In the genomic region with DNA sequence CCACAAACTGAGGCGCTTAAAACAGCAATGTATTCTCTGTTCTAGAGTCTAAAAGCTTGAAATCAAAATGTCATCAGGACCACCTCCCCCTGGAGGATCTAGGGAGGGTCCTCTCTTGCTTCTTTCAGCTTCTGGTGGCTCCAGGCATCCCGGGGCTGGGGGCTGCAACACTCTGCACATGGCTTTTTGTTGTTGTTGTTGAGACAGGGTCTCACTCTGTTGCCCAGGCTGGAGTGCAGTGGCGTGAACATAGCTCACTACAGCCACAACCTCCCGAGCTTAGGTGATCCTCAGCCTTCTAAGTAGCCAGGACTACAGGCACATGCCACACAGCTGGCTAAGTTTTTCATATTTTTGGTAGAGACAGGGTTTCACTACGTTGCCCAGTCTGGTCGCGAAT, we compare ENCODE assay signal across 18 cellular contexts. TPM values are rescaled to one million over a fixed set of nuclear protein-coding genes. Genes with fewer than 3 reads are reported as not detected.
DNase-seq lines count a peak whose midpoint lies in the region; ATAC-seq and TF ChIP-seq lines count a peak whose summit lies in the region.
"Had no signal": no experiment of that assay in that cellular context is flagged by ENCODE, and none has a peak within 500 bp of the region (broad histone marks: within the 10 kb centered on the region; RNA-seq: fewer than 3 reads in every experiment).

No MANE protein-coding gene starts in this region.

- H3K56ac ChIP-seq in IMR-90 (ENCODE audit: extremely low read depth, insufficient read depth, low read length), result no peak overlapping the region

- CTCF ChIA-PET in IMR-90 (lab: Yijun Ruan, JAX), result interaction anchor here (0.8 kb wide), 1 partner anchor 9 kb away, joined by 3 read pairs; no protein-coding TSS in a partner anchor

- H3K4ac ChIP-seq in IMR-90 (ENCODE audit: low read depth, low read length), result peak overlapping the region; percentile 68

- no peaks in the 10 kb centered on the region; a peak in 1 of 4 replicates for H3K79me1 ChIP-seq in IMR-90 (ENCODE audit: low read depth in 1 of 2, low read length in 2 of 2)

- POLR2A ChIA-PET in IMR-90 (lab: Charles Lee; ENCODE audit: unreplicated experiment), result interaction anchor here (1.2 kb wide), 1 partner anchor 9 kb away, joined by 3 read pairs; no protein-coding TSS in a partner anchor

- peak overlapping the region; percentile 47 for H2AFZ ChIP-seq in IMR-90 (replicated peaks; ENCODE audit: low read length, poor library complexity)
- no peak overlapping the region for H2AFZ ChIP-seq in smooth muscle cell (ENCODE audit: low read depth)

- H4K20me1 ChIP-seq in BLaER1, result no peaks in the 10 kb centered on the region
- no peaks in the 10 kb centered on the region for H4K20me1 ChIP-seq in IMR-90 (ENCODE audit: insufficient read depth, low read length)
- no peaks in the 10 kb centered on the region for H4K20me1 ChIP-seq in smooth muscle cell (ENCODE audit: low read depth)

- H3K9ac ChIP-seq in BLaER1 (peak overlapping the region; percentile 84; the same call in 1 of the 2 replicates), IMR-90 (ENCODE audit: low read depth, low read length) (no peak overlapping the region), smooth muscle cell (ENCODE audit: low read depth) (no peak overlapping the region)
- H3K9ac ChIP-seq: SK-N-SH had no signal

- H3F3A ChIP-seq in smooth muscle cell (ENCODE audit: low read depth), result no peaks in the 10 kb centered on the region

- peaks cover 16% of the 10 kb centered on the region for H3K9me1 ChIP-seq in IMR-90 (ENCODE audit: insufficient read depth, low read length)

- dilution Hi-C loops in IMR-90 (cut with HindIII; ENCODE audit: low sequenced_read_pairs, unreplicated experiment), result no loop called here

- H4K91ac ChIP-seq in IMR-90 (ENCODE audit: insufficient read depth, low read depth, low read length), result peak overlapping the region; percentile 78

- 100% methylated on average over 3 of the region's 7 CpGs; no CpG with 5 or more reads in 1 of the 2 experiments for WGBS in IMR-90 (ENCODE audit: extremely low coverage in 2 of 2, insufficient read length in 1 of 2), 2 experiments
- 72% methylated on average over 7 of the region's 7 CpGs for WGBS in smooth muscle cell (ENCODE audit: low lambda C conversion rate)

- H3K23ac ChIP-seq in IMR-90 (ENCODE audit: low read depth, low read length), result no peak overlapping the region

- H3K4me3 ChIP-seq in BLaER1 (no peak overlapping the region), IMR-90 (ENCODE audit: insufficient read depth, low read depth, low read length) (no peak overlapping the region), lower lobe of right lung (no peak overlapping the region), smooth muscle cell (no peak overlapping the region), mucosa of descending colon (no peak overlapping the region)
- H3K4me3 ChIP-seq: HAP-1 had no signal

- H2BK5ac ChIP-seq in IMR-90 (ENCODE audit: low read depth, low read length, poor library complexity, severe bottlenecking), result no peak overlapping the region

- H2BK20ac ChIP-seq in IMR-90 (ENCODE audit: low read depth, low read length), result peak overlapping the region; percentile 84

- DNase-seq in IMR-90 (no peak), lower lobe of right lung (no peak), smooth muscle cell (lab: John Stamatoyannopoulos, UW; ENCODE audit: unreplicated experiment) (no peak), mucosa of descending colon (no peak), NCI-H2107 (lab: John Stamatoyannopoulos, UW) (no peak)
- DNase-seq: DMS79, NCI-H1105, NCI-H1694 treated with DMSO at 0.1 percent for 48 hours, NCI-H2227 treated with DMSO at 0.1 percent for 48 hours, NCI-H510A treated with DMSO at 0.1 percent for 48 hours, NCI-H82, OCI-M1, SHP77 treated with DMSO at 0.1 percent for 48 hours, SK-N-SH had no signal

- TF ChIP-seq CTCF in IMR-90 (conservative IDR thresholded peaks at IDR 0.05; ENCODE audit: low read depth, low read length) (no peak), lower lobe of right lung (IDR thresholded peaks at IDR 0.05) (no peak), smooth muscle cell (IDR thresholded peaks at IDR 0.05; ENCODE audit: borderline replicate concordance, insufficient read depth, poor library complexity, severe bottlenecking) (no peak), mucosa of descending colon (IDR thresholded peaks at IDR 0.05) (no peak)

- peak overlapping the region; percentile 45 for H4K5ac ChIP-seq in IMR-90 (ENCODE audit: low read depth, low read length)

- TF ChIP-seq RAD21 in IMR-90 (IDR thresholded peaks at IDR 0.05; ENCODE audit: low read length), result no peak

- H2BK120ac ChIP-seq in IMR-90 (ENCODE audit: low read depth, low read length), result peak overlapping the region; percentile 100

- peak overlapping the region; percentile 50 for H3K18ac ChIP-seq in IMR-90 (ENCODE audit: low read depth, low read length)

- BruUV-seq in IMR-90 (replicated peaks; lab: Mats Ljungman, UMichigan), result no TSS peak

- TF ChIP-seq POLR2A in IMR-90 (IDR thresholded peaks at IDR 0.05; ENCODE audit: low read depth, low read length), result no peak

- peak overlapping the region; percentile 81; the same call in 1 of the 3 replicates for H2BK15ac ChIP-seq in IMR-90 (ENCODE audit: low read depth, low read length)

- no peaks in the 10 kb centered on the region for H3K27me3 ChIP-seq in BLaER1
- H3K27me3 ChIP-seq in IMR-90 (ENCODE audit: control insufficient read depth, insufficient read depth, low read length), result no peaks in the 10 kb centered on the region
- H3K27me3 ChIP-seq in lower lobe of right lung (ENCODE audit: low read depth), result no peaks in the 10 kb centered on the region
- no peaks in the 10 kb centered on the region for H3K27me3 ChIP-seq in smooth muscle cell (ENCODE audit: low read depth)

- no peaks in the 10 kb centered on the region for H3K9me3 ChIP-seq in BLaER1
- no peaks in the 10 kb centered on the region for H3K9me3 ChIP-seq in IMR-90 (ENCODE audit: control insufficient read depth, insufficient read depth, low read length)
- no peaks in the 10 kb centered on the region for H3K9me3 ChIP-seq in lower lobe of right lung
- H3K9me3 ChIP-seq in smooth muscle cell (replicated peaks; ENCODE audit: low read depth), result no peaks in the 10 kb centered on the region
- no peaks in the 10 kb centered on the region for H3K9me3 ChIP-seq in mucosa of descending colon
- H3K9me3 ChIP-seq: HAP-1, SK-N-SH had no signal

- peak overlapping the region; percentile 71 for H2AK9ac ChIP-seq in IMR-90 (replicated peaks; ENCODE audit: low read depth, low read length, poor library complexity)

- H3K14ac ChIP-seq in IMR-90 (replicated peaks; ENCODE audit: low read depth, low read length), result peak overlapping the region; percentile 44

- H3K79me2 ChIP-seq in smooth muscle cell (ENCODE audit: low read depth), result no peaks in the 10 kb centered on the region

- H3K36me3 ChIP-seq in BLaER1, result no peaks in the 10 kb centered on the region
- H3K36me3 ChIP-seq in IMR-90 (ENCODE audit: control insufficient read depth, insufficient read depth, low read length), result no peaks in the 10 kb centered on the region
- no peaks in the 10 kb centered on the region for H3K36me3 ChIP-seq in lower lobe of right lung
- H3K36me3 ChIP-seq in smooth muscle cell (ENCODE audit: low read depth), result no peaks in the 10 kb centered on the region
- no peaks in the 10 kb centered on the region for H3K36me3 ChIP-seq in mucosa of descending colon (ENCODE audit: low read depth)
- H3K36me3 ChIP-seq: HAP-1 had no signal

- peaks cover 81% of the 10 kb centered on the region for H3K4me1 ChIP-seq in BLaER1
- H3K4me1 ChIP-seq in IMR-90 (ENCODE audit: control insufficient read depth, insufficient read depth, low read length), result peaks cover 32% of the 10 kb centered on the region
- peaks cover 47% of the 10 kb centered on the region for H3K4me1 ChIP-seq in lower lobe of right lung
- H3K4me1 ChIP-seq in smooth muscle cell (ENCODE audit: low read depth), result peaks cover 21% of the 10 kb centered on the region
- peaks cover 6% of the 10 kb centered on the region for H3K4me1 ChIP-seq in mucosa of descending colon (ENCODE audit: low read depth)
- H3K4me1 ChIP-seq: HAP-1 had no signal

- ATAC-seq in IMR-90 (ENCODE audit: low read depth) (no peak), lower lobe of right lung (no peak), mucosa of descending colon (no peak), GM21526 (IDR thresholded peaks at IDR 0.05; ENCODE audit: low FRiP score, unreplicated experiment) (no peak)

- in situ Hi-C loops in IMR-90 (cut with MboI; ENCODE audit: low sequenced_read_pairs), result no loop called here

- peak overlapping the region; percentile 65 to 88; a peak in 3 of 4 replicates for H4K8ac ChIP-seq in IMR-90 (ENCODE audit: low read depth in 2 of 2, low read length in 2 of 2)

- H3K27ac ChIP-seq in BLaER1, result peak overlapping the region; percentile 98
- peak overlapping the region; percentile 15; the same call in 1 of the 2 replicates for H3K27ac ChIP-seq in IMR-90 (ENCODE audit: insufficient read depth, low read length)
- peak overlapping the region; percentile 18 for H3K27ac ChIP-seq in lower lobe of right lung
- peak overlapping the region; percentile 81 for H3K27ac ChIP-seq in smooth muscle cell (ENCODE audit: low read depth)
- H3K27ac ChIP-seq: C4-2B had no signal

- H3K4me2 ChIP-seq in BLaER1, result peak overlapping the region; percentile 89
- H3K4me2 ChIP-seq in IMR-90 (ENCODE audit: low read depth, low read length), result no peak overlapping the region
- H3K4me2 ChIP-seq in smooth muscle cell, result no peak overlapping the region
- H3K4me2 ChIP-seq: SK-N-SH had no signal

- intact Hi-C loops in IMR-90 (cut with micrococcal nuclease), result no loop called here
- intact Hi-C loops in lower lobe of right lung (cut with DNase I), result no loop called here
- intact Hi-C loops in mucosa of descending colon (cut with DNase I, micrococcal nuclease), result no loop called here

- H2AK5ac ChIP-seq in IMR-90 (ENCODE audit: low read depth, low read length), result peak overlapping the region; percentile 90

TF ChIP-seq in IMR-90, 13 proteins besides CTCF, POLR2A, EP300 and RAD21 (continues in another document):
- TF ChIP-seq BHLHE40 (IDR thresholded peaks at IDR 0.05; ENCODE audit: low read depth, low read length) (no peak), MAFK (IDR thresholded peaks at IDR 0.05; ENCODE audit: low read depth, low read length) (no peak), CEBPB (IDR thresholded peaks at IDR 0.05; ENCODE audit: low read depth, low read length) (no peak)

RNA-seq across cellular contexts. Expression of a gene that starts 37.0 kb away (rescaled TPM):
- total RNA-seq in IMR-90 (2012; rRNA removed), result 8.6 and 10.0 TPM in 2 replicates
- polyA plus RNA-seq in IMR-90 (2012; rRNA removed), result 11.8 and 13.0 TPM in 2 replicates
- polyA plus RNA-seq in IMR-90 (2012; cell fraction: cytosol; rRNA removed), result 9.3 and 14.5 TPM in 2 replicates
- 7.9 and 13.2 TPM in 2 replicates for polyA plus RNA-seq in IMR-90 (2012; cell fraction: nucleus; rRNA removed; ENCODE audit: low replicate concordance)
- total RNA-seq in lower lobe of right lung, result 25.5 TPM
- 6.4 and 8.2 TPM in 2 replicates for total RNA-seq in smooth muscle cell
- 10.1 and 10.9 TPM in 2 replicates for polyA plus RNA-seq in smooth muscle cell
- total RNA-seq in mucosa of descending colon, result 10 to 100 TPM in 1 of 3 donors, 1 to 10 TPM in 2; 2.3 to 22.1 (median 4.2) TPM

RNA-seq across cellular contexts. Expression of a gene that starts 44.5 kb away (rescaled TPM):
- total RNA-seq in IMR-90 (2012; rRNA removed) (96.9 and 113 TPM in 2 replicates), lower lobe of right lung (281 TPM), smooth muscle cell (40.4 and 77.9 TPM in 2 replicates), mucosa of descending colon (100 to 1,000 TPM; 140 to 308 (median 246) TPM)
- polyA plus RNA-seq in IMR-90 (2012; rRNA removed) (203 and 206 TPM in 2 replicates), smooth muscle cell (72.6 and 98.0 TPM in 2 replicates)
- 126 and 616 TPM in 2 replicates for polyA plus RNA-seq in IMR-90 (2012; cell fraction: cytosol; rRNA removed)
- 97.8 and 160 TPM in 2 replicates for polyA plus RNA-seq in IMR-90 (2012; cell fraction: nucleus; rRNA removed; ENCODE audit: low replicate concordance)

Comparison
In these comparisons a context has a peak if more than half of its experiments do, and no peak if none do; other contexts are left out.
1. H3K27ac ChIP-seq: peak in every context shown above with its lines; median percentile 98 in BLaER1; 81 in smooth muscle cell; 18 in lower lobe of right lung; 15 in IMR-90.